In genomic region chr14:38210587-38211257, GRCh38 we compare ENCODE assay signal across 10 cellular contexts. TPM values are rescaled to one million over a fixed set of nuclear protein-coding genes. Genes with fewer than 3 reads are reported as not detected.
DNase-seq lines count a peak whose midpoint lies in the region; ATAC-seq and TF ChIP-seq lines count a peak whose summit lies in the region.
"Had no signal": no experiment of that assay in that cellular context is flagged by ENCODE, and none has a peak within 500 bp of the region (broad histone marks: within the 10 kb centered on the region; RNA-seq: fewer than 3 reads in every experiment).

No MANE protein-coding gene starts in this region.

- H3K36me3 ChIP-seq in HUES6 (ENCODE audit: control insufficient read depth, insufficient read depth, low read length) (no peaks in the 10 kb centered on the region), right lobe of liver (no peaks in the 10 kb centered on the region), suprapubic skin (no peaks in the 10 kb centered on the region), prostate gland (no peaks in the 10 kb centered on the region)

- H3K4me1 ChIP-seq in HUES6 (ENCODE audit: control insufficient read depth, insufficient read depth, low read length) = peaks cover 35% of the 10 kb centered on the region
- peaks cover 0 to 9% (median 2%) of the 10 kb centered on the region in 4 donors for H3K4me1 ChIP-seq in right lobe of liver
- H3K4me1 ChIP-seq in suprapubic skin = peaks cover 41% of the 10 kb centered on the region
- H3K4me1 ChIP-seq in prostate gland (replicated peaks) = no peaks in the 10 kb centered on the region

- DNase-seq in ecto neural progenitor cell (ENCODE audit: low spot score) (peak; percentile 58), right lobe of liver (peak; percentile 49 to 71 (median 50)), suprapubic skin (ENCODE audit: low spot score in 2 of 2) (no peak), prostate gland (ENCODE audit: low spot score) (no peak), NCI-H2081 treated with DMSO at 0.1 percent for 48 hours (lab: John Stamatoyannopoulos, UW) (no peak)
- DNase-seq: activated CD8-positive, alpha-beta memory T cell treated with anti-CD3 and anti-CD28 coated beads, Interleukin-2, amount 50 U/mL, for 48 hours; naive B cell; substantia nigra had no signal

- ATAC-seq in right lobe of liver (peak; percentile 11 to 28 (median 21)), HG03139 (IDR thresholded peaks at IDR 0.05; ENCODE audit: unreplicated experiment) (no peak)

- H3K27ac ChIP-seq in HUES6 (ENCODE audit: low read depth, low read length) = no peak overlapping the region
- H3K27ac ChIP-seq in right lobe of liver = no peak overlapping the region
- no peak overlapping the region for H3K27ac ChIP-seq in suprapubic skin
- no peak overlapping the region for H3K27ac ChIP-seq in prostate gland

- no peak for TF ChIP-seq POLR2A in right lobe of liver (IDR thresholded peaks at IDR 0.05)
- no peak for TF ChIP-seq POLR2A in suprapubic skin (IDR thresholded peaks at IDR 0.05)
- no peak for TF ChIP-seq POLR2A in prostate gland (IDR thresholded peaks at IDR 0.05)

- 9% methylated on average over 32 of the region's 33 CpGs for WGBS in right lobe of liver (ENCODE audit: insufficient coverage, low coverage, low lambda C conversion rate, missing lambda C conversion rate)
- 8% methylated on average over 31 of the region's 33 CpGs for WGBS in suprapubic skin
- 2% methylated on average over 33 of the region's 33 CpGs for WGBS in prostate gland

- H3K9ac ChIP-seq in HUES6 (ENCODE audit: low read length) = no peak overlapping the region

- TF ChIP-seq CTCF in right lobe of liver (IDR thresholded peaks at IDR 0.05) = peak in 3 of 4 donors; percentile 16 to 32 (median 27)
- no peak for TF ChIP-seq CTCF in suprapubic skin (IDR thresholded peaks at IDR 0.05)
- TF ChIP-seq CTCF in prostate gland (IDR thresholded peaks at IDR 0.05) = no peak

- peaks cover 3% of the 10 kb centered on the region; the same call in 1 of the 2 replicates for H3K9me3 ChIP-seq in HUES6 (ENCODE audit: control insufficient read depth, insufficient read depth, low read depth, low read length)
- H3K9me3 ChIP-seq in right lobe of liver = no peaks in the 10 kb centered on the region
- peaks cover 3% of the 10 kb centered on the region for H3K9me3 ChIP-seq in suprapubic skin
- H3K9me3 ChIP-seq in prostate gland = no peaks in the 10 kb centered on the region

- TF ChIP-seq EP300 in suprapubic skin (IDR thresholded peaks at IDR 0.05) = no peak

- peaks cover 99% of the 10 kb centered on the region for H3K27me3 ChIP-seq in HUES6 (ENCODE audit: control insufficient read depth, insufficient read depth, low read length)
- H3K27me3 ChIP-seq in right lobe of liver = no peaks in the 10 kb centered on the region
- H3K27me3 ChIP-seq in suprapubic skin = peaks cover 53% of the 10 kb centered on the region
- H3K27me3 ChIP-seq in prostate gland (replicated peaks; ENCODE audit: insufficient read depth) = peaks cover 8% of the 10 kb centered on the region

- peak overlapping the region; percentile 51 for H3K4me3 ChIP-seq in HUES6 (ENCODE audit: low read depth, low read length)
- H3K4me3 ChIP-seq in right lobe of liver = peak overlapping the region; percentile 12 to 64 (median 63)
- peak overlapping the region; percentile 47 for H3K4me3 ChIP-seq in suprapubic skin
- H3K4me3 ChIP-seq in prostate gland = peak overlapping the region in 1 of 2 donors; percentile 8

- intact Hi-C loops in right lobe of liver (cut with DNase I) (no loop called here), prostate gland (cut with DNase I) (no loop called here)

RNA-seq across cellular contexts. Expression of gene SSTR1, which starts 3.0 kb away (rescaled TPM):
- total RNA-seq in right lobe of liver (1 to 10 TPM; 1.6 to 8.0 (median 4.0) TPM), suprapubic skin (under 1 TPM in 3 of 4 donors, not detected in 1; 0.24 to 0.98 (median 0.44) TPM), prostate gland (under 1 TPM; 0.23 to 0.80 TPM)

RNA-seq across cellular contexts. Expression of gene CLEC14A, which starts 45.2 kb away (rescaled TPM):
- total RNA-seq in right lobe of liver (10 to 100 TPM in 1 of 6 experiments, 1 to 10 TPM in 5; 3.2 to 11.6 (median 5.6) TPM), suprapubic skin (10 to 100 TPM in 1 of 4 donors, 1 to 10 TPM in 3; 5.9 to 18.9 (median 8.6) TPM), prostate gland (10 to 100 TPM; 16.4 to 19.8 TPM)

Comparison
In these comparisons a context has a peak if more than half of its experiments do, and no peak if none do; other contexts are left out.
1. DNase-seq: peak in ecto neural progenitor cell (single experiment) and right lobe of liver (3 of 3); none in suprapubic skin (0 of 2), prostate gland (single experiment) and NCI-H2081 treated with DMSO at 0.1 percent for 48 hours (single experiment).
2. CTCF ChIP-seq: peak in right lobe of liver (3 of 4); none in suprapubic skin (0 of 2) and prostate gland (0 of 4).